ENCODE assay signal across 8 cellular contexts in the genomic region with DNA sequence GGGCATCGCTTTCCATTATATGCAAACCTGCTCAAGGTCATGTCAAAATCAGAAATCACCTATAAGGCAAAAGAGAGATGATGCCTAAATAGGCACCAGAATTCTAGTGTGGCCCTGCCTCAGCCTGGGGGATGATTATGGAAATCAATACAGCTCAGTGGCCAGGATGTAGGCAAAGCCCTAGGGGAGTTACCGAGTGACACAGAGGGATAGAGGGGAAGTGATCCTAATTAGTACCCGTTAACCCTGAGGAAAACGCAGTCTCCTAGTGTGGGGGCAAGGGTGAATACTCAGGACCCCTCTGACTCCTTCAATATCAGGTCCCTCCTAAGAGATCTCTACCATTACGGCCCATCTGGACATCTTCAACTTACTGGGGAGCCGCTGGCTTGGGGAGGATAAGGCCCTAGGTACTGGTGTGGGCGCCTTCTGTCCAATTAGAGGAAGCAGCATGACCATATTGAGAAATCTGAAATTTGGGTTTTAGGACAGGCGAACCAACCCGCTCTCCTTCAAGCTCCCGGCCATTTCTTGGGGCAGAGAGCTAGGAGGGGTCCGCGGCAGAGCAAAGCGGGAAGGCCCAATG. TPM values are rescaled to one million over a fixed set of nuclear protein-coding genes. Genes with fewer than 3 reads are reported as not detected.
DNase-seq lines count a peak whose midpoint lies in the region; ATAC-seq and TF ChIP-seq lines count a peak whose summit lies in the region.

No MANE protein-coding gene starts in this region.

- no peaks in the 10 kb centered on the region for H3K27me3 Mint-ChIP-seq in activated T-cell treated with anti-CD3 and anti-CD28 coated beads, Interleukin-2, amount 50 U/mL, for 4 hours (ENCODE audit: low read depth)

- peak overlapping the region; percentile 50 for H3K27ac ChIP-seq in colonic mucosa

- peaks cover 7% of the 10 kb centered on the region for H3K36me3 Mint-ChIP-seq in activated T-cell treated with anti-CD3 and anti-CD28 coated beads, Interleukin-2, amount 50 U/mL, for 4 hours (ENCODE audit: insufficient read depth)

- DNase-seq in activated T-cell treated with anti-CD3 and anti-CD28 coated beads, Interleukin-2, amount 50 U/mL, for 4 hours, result no peak
- DNase-seq in activated T-cell treated with anti-CD3 and anti-CD28 coated beads, Interleukin-2, amount 50 U/mL, for 48 hours, result no peak
- peak; percentile 47 for DNase-seq in NB4 (ENCODE audit: low read depth)
- no peak for DNase-seq in colonic mucosa
- DNase-seq in kidney tubule cell (ENCODE audit: low spot score), result no peak

- H3K4me1 ChIP-seq in colonic mucosa (no peaks in the 10 kb centered on the region), mononuclear cell (ENCODE audit: insufficient read depth, low read length) (peaks cover 14% of the 10 kb centered on the region)

- peak in 1 of 2 donors; percentile 3 for ATAC-seq in activated T-cell treated with anti-CD3 and anti-CD28 coated beads, Interleukin-2, amount 50 U/mL, for 4 hours
- no peak for ATAC-seq in HG02610 (IDR thresholded peaks at IDR 0.05; ENCODE audit: unreplicated experiment)
- no peak for ATAC-seq in GM18505 (IDR thresholded peaks at IDR 0.05; ENCODE audit: unreplicated experiment)

- H3K9me3 Mint-ChIP-seq in activated T-cell treated with anti-CD3 and anti-CD28 coated beads, Interleukin-2, amount 50 U/mL, for 4 hours, result no peaks in the 10 kb centered on the region

- H3K36me3 ChIP-seq in colonic mucosa, result no peaks in the 10 kb centered on the region

- TF ChIP-seq CTCF in NB4 (IDR thresholded peaks at IDR 0.05; ENCODE audit: low read depth, low read length) (no peak), colonic mucosa (IDR thresholded peaks at IDR 0.05) (no peak)

- peak overlapping the region; percentile 53 to 87 for H3K9ac ChIP-seq in colonic mucosa (ENCODE audit: low read depth in 2 of 2, low read length in 2 of 2)

- peaks cover 14% of the 10 kb centered on the region for H3K4me1 Mint-ChIP-seq in activated T-cell treated with anti-CD3 and anti-CD28 coated beads, Interleukin-2, amount 50 U/mL, for 4 hours (ENCODE audit: low read depth)

- H3K4me3 ChIP-seq in NB4 (ENCODE audit: low read depth, low read length), result peak overlapping the region; percentile 62
- peak overlapping the region; percentile 93 for H3K4me3 ChIP-seq in colonic mucosa
- peak overlapping the region; percentile 55 for H3K4me3 ChIP-seq in mononuclear cell (ENCODE audit: low read length)

- intact Hi-C loops in colonic mucosa (cut with DNase I), result no loop called here

- H3K9me3 ChIP-seq in colonic mucosa (no peaks in the 10 kb centered on the region), mononuclear cell (ENCODE audit: low read depth, low read length) (no peaks in the 10 kb centered on the region)

- TF ChIP-seq POLR2A in NB4 (IDR thresholded peaks at IDR 0.05; ENCODE audit: extremely low read depth, insufficient read length) (no peak), GM18505 (IDR thresholded peaks at IDR 0.05; ENCODE audit: borderline replicate concordance, extremely low read depth, insufficient read depth, insufficient read length) (no peak)

- no peaks in the 10 kb centered on the region for H3K27me3 ChIP-seq in colonic mucosa
- H3K27me3 ChIP-seq in mononuclear cell (ENCODE audit: insufficient read depth, low read length), result no peaks in the 10 kb centered on the region

- peak overlapping the region; percentile 82 for H3K4me3 Mint-ChIP-seq in activated T-cell treated with anti-CD3 and anti-CD28 coated beads, Interleukin-2, amount 50 U/mL, for 4 hours

RNA-seq across cellular contexts. Expression of gene NT5C3B, which starts 0.7 kb away (rescaled TPM):
- 10 to 100 TPM; 29.7 to 53.6 (median 41.9) TPM for total RNA-seq in activated T-cell treated with anti-CD3 and anti-CD28 coated beads, Interleukin-2, amount 50 U/mL, for 4 hours
- 10 to 100 TPM; 19.5 to 20.2 TPM for total RNA-seq in colonic mucosa
- 30.5 TPM for total RNA-seq in mononuclear cell

RNA-seq across cellular contexts. Expression of gene KLHL10, which starts 2.3 kb away (rescaled TPM):
- total RNA-seq in activated T-cell treated with anti-CD3 and anti-CD28 coated beads, Interleukin-2, amount 50 U/mL, for 4 hours, result not detected
- total RNA-seq in colonic mucosa (not detected), mononuclear cell (not detected)

RNA-seq across cellular contexts. Expression of gene FKBP10, which starts 22.5 kb away (rescaled TPM):
- total RNA-seq in activated T-cell treated with anti-CD3 and anti-CD28 coated beads, Interleukin-2, amount 50 U/mL, for 4 hours, result 1 to 10 TPM in 1 of 3 donors, under 1 TPM in 2; 0.68 to 1.2 (median 0.76) TPM
- 10 to 100 TPM; 10.3 to 12.8 TPM for total RNA-seq in colonic mucosa
- 0.21 TPM for total RNA-seq in mononuclear cell

RNA-seq across cellular contexts. Expression of gene P3H4, which starts 23.6 kb away (rescaled TPM):
- total RNA-seq in activated T-cell treated with anti-CD3 and anti-CD28 coated beads, Interleukin-2, amount 50 U/mL, for 4 hours, result 1 to 10 TPM; 2.0 to 3.6 (median 2.5) TPM
- total RNA-seq in colonic mucosa, result 10 to 100 TPM in 1 of 2 donors, 1 to 10 TPM in 1; 8.5 to 16.7 TPM
- total RNA-seq in mononuclear cell, result 0.94 TPM

RNA-seq across cellular contexts. Expression of gene KLHL11, which starts 29.9 kb away (rescaled TPM):
- 10 to 100 TPM; 27.7 to 31.2 (median 30.3) TPM for total RNA-seq in activated T-cell treated with anti-CD3 and anti-CD28 coated beads, Interleukin-2, amount 50 U/mL, for 4 hours
- total RNA-seq in colonic mucosa, result 10 to 100 TPM in 1 of 2 donors, 1 to 10 TPM in 1; 10.0 to 14.0 TPM
- total RNA-seq in mononuclear cell, result 60.7 TPM
